ENCODE assay signal across 27 cellular contexts in genomic region chr3:127399154-127399553, GRCh38.
"Had no signal": no experiment of that assay in that cellular context is flagged by ENCODE, and none has a peak within 500 bp of the region (broad histone marks: within the 10 kb centered on the region; RNA-seq: fewer than 3 reads in every experiment).

No MANE protein-coding gene starts in this region.

- H3K27ac ChIP-seq: ascending aorta, cardiac muscle cell, VCaP had no signal

- H3K4me3 ChIP-seq: ascending aorta, cardiac muscle cell had no signal

- H3K27me3 ChIP-seq: ascending aorta, cardiac muscle cell had no signal

- ATAC-seq: activated CD8-positive, alpha-beta T cell treated with anti-CD3 and anti-CD28 coated beads for 36 hours; activated naive CD8-positive, alpha-beta T cell treated with anti-CD3 and anti-CD28 coated beads, Interleukin-2, amount 50 U/mL, for 24 hours had no signal

- H3K4me1 ChIP-seq: ascending aorta had no signal

- H3K36me3 ChIP-seq: ascending aorta, cardiac muscle cell had no signal

- H3K9me3 ChIP-seq: ascending aorta had no signal

- DNase-seq: activated B cell treated with CpG ODN at 0.5 μM for 24 hours; activated CD4-positive, alpha-beta memory T cell treated with anti-CD3 and anti-CD28 coated beads for 36 hours; activated CD4-positive, alpha-beta T cell treated with anti-CD3 and anti-CD28 coated beads for 4 hours; activated CD4-positive, alpha-beta T cell treated with anti-CD3 and anti-CD28 coated beads, Interleukin-2, amount 10 ng/mL, durations not matched to agents 24 days and 14 days; activated CD4-positive, alpha-beta T cell treated with anti-CD3 and anti-CD28 coated beads, Interleukin-2, amount 50 U/mL, for 1 hour; activated CD4-positive, alpha-beta T cell treated with anti-CD3 and anti-CD28 coated beads, Interleukin-2, amount 50 U/mL, for 4 hours; activated CD4-positive, CD25-positive, alpha-beta regulatory T cell treated with anti-CD3 and anti-CD28 coated beads, Interleukin-2, amount 50 U/mL, for 72 hours; activated CD8-positive, alpha-beta memory T cell treated with anti-CD3 and anti-CD28 coated beads, Interleukin-2, amount 50 U/mL, for 4 hours; activated CD8-positive, alpha-beta T cell treated with anti-CD3 and anti-CD28 coated beads for 36 hours; activated effector memory CD4-positive, alpha-beta T cell treated with Interleukin-2 at 50 U/mL for 16 hours; activated gamma-delta T cell; activated naive CD4-positive, alpha-beta T cell treated with anti-CD3 and anti-CD28 coated beads, Interleukin-2, amount 10 ng/mL, durations not matched to agents 7 days and 5 days; activated naive CD4-positive, alpha-beta T cell treated with Interleukin-2 at 50 U/mL for 16 hours; activated naive CD8-positive, alpha-beta T cell treated with anti-CD3 and anti-CD28 coated beads, Interleukin-2, amount 10 ng/mL, durations not matched to agents 7 days and 5 days; activated naive CD8-positive, alpha-beta T cell treated with anti-CD3 and anti-CD28 coated beads, Interleukin-2, amount 50 U/mL, for 24 hours; activated T-cell treated with anti-CD3 and anti-CD28 coated beads, Interleukin-2, amount 50 U/mL, for 24 hours; activated T-cell treated with anti-CD3 and anti-CD28 coated beads, Interleukin-2, amount 50 U/mL, for 48 hours; amygdala; anterior cingulate cortex; caudate nucleus; cerebellar nuclear complex; T-helper 1 cell; T-helper 2 cell; T-helper 9 cell had no signal
